ENCODE assay signal across 26 cellular contexts in the genomic region with DNA sequence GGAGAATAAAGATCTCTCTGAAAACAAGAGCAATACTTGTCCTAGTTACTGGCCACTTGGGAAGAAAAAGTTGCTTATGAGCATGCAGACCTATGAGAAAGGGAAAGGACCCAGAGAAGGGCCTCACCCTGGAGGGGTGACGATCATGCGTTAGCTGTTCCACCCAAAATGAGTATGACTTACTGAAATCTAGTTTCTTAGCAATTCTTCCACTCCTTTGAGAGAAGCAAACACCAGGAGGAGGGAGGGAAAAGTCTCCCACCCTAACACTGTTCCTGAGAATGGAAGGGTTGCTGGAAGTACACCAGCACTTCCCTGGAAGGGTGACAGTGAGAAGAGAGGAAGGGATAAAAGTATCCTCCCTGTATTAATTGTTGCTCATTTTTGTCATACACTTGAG.
DNase-seq lines count a peak whose midpoint lies in the region; ATAC-seq and TF ChIP-seq lines count a peak whose summit lies in the region.
"Had no signal": no experiment of that assay in that cellular context is flagged by ENCODE, and none has a peak within 500 bp of the region (broad histone marks: within the 10 kb centered on the region; RNA-seq: fewer than 3 reads in every experiment).

No MANE protein-coding gene starts in this region.

- peaks cover 14% of the 10 kb centered on the region for H3K9me3 Mint-ChIP-seq in WTC11

- H3K36me3 Mint-ChIP-seq in WTC11: no peaks in the 10 kb centered on the region
- H3K36me3 Mint-ChIP-seq: CD14-positive monocyte; CD4-positive, alpha-beta memory T cell; CD4-positive, CD25-positive, alpha-beta regulatory T cell; CD8-positive, alpha-beta memory T cell had no signal

- no peaks in the 10 kb centered on the region for H3K4me1 ChIP-seq in right atrium auricular region
- H3K4me1 ChIP-seq in heart left ventricle: no peaks in the 10 kb centered on the region
- H3K4me1 ChIP-seq in right cardiac atrium (ENCODE audit: control insufficient read depth, insufficient read depth, low read length): no peaks in the 10 kb centered on the region
- H3K4me1 ChIP-seq: A549, BE2C, BLaER1 had no signal

- TF ChIP-seq POLR2A in heart left ventricle (IDR thresholded peaks at IDR 0.05): no peak

- no peak overlapping the region for H3K4me3 Mint-ChIP-seq in WTC11
- H3K4me3 Mint-ChIP-seq: CD14-positive monocyte; CD4-positive, alpha-beta memory T cell; CD4-positive, CD25-positive, alpha-beta regulatory T cell; CD8-positive, alpha-beta memory T cell had no signal

- TF ChIP-seq CTCF in right atrium auricular region (IDR thresholded peaks at IDR 0.05): no peak
- no peak for TF ChIP-seq CTCF in heart left ventricle (IDR thresholded peaks at IDR 0.05)
- no peak for TF ChIP-seq CTCF in WTC11 (IDR thresholded peaks at IDR 0.05)
- no peak for TF ChIP-seq CTCF in coronary artery (IDR thresholded peaks at IDR 0.05)

- 81 to 89% (median 87%) methylated on average over 2 of the region's 2 CpGs for WGBS in heart left ventricle, 4 donors
- 83% methylated on average over 2 of the region's 2 CpGs for WGBS in right cardiac atrium

- no peaks in the 10 kb centered on the region for H3K27me3 Mint-ChIP-seq in WTC11 (ENCODE audit: low read depth)
- H3K27me3 Mint-ChIP-seq: CD4-positive, alpha-beta memory T cell; CD4-positive, CD25-positive, alpha-beta regulatory T cell; CD8-positive, alpha-beta memory T cell had no signal

- ATAC-seq in Right ventricle myocardium inferior: peak; percentile 80
- peak; percentile 26 to 62 (median 58) for ATAC-seq in heart left ventricle
- ATAC-seq in right cardiac atrium: no peak
- no peak for ATAC-seq in WTC11
- peak; percentile 61 for ATAC-seq in left ventricle myocardium superior
- ATAC-seq: A549, GM12878 had no signal

- H3K9me3 ChIP-seq in right atrium auricular region: peaks cover 0 to 3% of the 10 kb centered on the region in 2 donors
- H3K9me3 ChIP-seq in heart left ventricle: no peaks in the 10 kb centered on the region
- no peaks in the 10 kb centered on the region for H3K9me3 ChIP-seq in right cardiac atrium (ENCODE audit: control insufficient read depth, low read length)
- H3K9me3 ChIP-seq: A549, BE2C, BLaER1 had no signal

- in situ Hi-C loops in ACHN (cut with HindIII; ENCODE audit: low pct_ligation_motif_present, low pct_unique_long_range_greater_than_20kb, low sequenced_read_pairs): no loop called here

- H3K36me3 ChIP-seq in right atrium auricular region (no peaks in the 10 kb centered on the region), heart left ventricle (no peaks in the 10 kb centered on the region)
- H3K36me3 ChIP-seq: BE2C, BLaER1 had no signal

- CTCF ChIA-PET in WTC11 (lab: Charles Lee): no interaction called here

- intact Hi-C loops in Right ventricle myocardium inferior (cut with DNase I) (no loop called here), heart left ventricle (cut with DNase I) (no loop called here), right cardiac atrium (cut with DNase I) (no loop called here), left ventricle myocardium superior (cut with micrococcal nuclease) (no loop called here)

- POLR2A ChIA-PET in WTC11 (lab: Charles Lee): no interaction called here

- no peaks in the 10 kb centered on the region for H3K27me3 ChIP-seq in right atrium auricular region
- H3K27me3 ChIP-seq in heart left ventricle: no peaks in the 10 kb centered on the region
- H3K27me3 ChIP-seq in right cardiac atrium (ENCODE audit: control insufficient read depth, insufficient read depth): no peaks in the 10 kb centered on the region
- H3K27me3 ChIP-seq: BE2C, BLaER1 had no signal

- H3K4me1 Mint-ChIP-seq in WTC11: peaks cover 27% of the 10 kb centered on the region
- H3K4me1 Mint-ChIP-seq: CD14-positive monocyte; CD4-positive, alpha-beta memory T cell; CD4-positive, CD25-positive, alpha-beta regulatory T cell; CD8-positive, alpha-beta memory T cell had no signal

- no peak for DNase-seq in Right ventricle myocardium inferior (ENCODE audit: missing footprints)
- DNase-seq in right atrium auricular region (ENCODE audit: low spot score): no peak
- no peak for DNase-seq in heart left ventricle
- DNase-seq in right cardiac atrium: no peak
- DNase-seq in WTC11 (ENCODE audit: low spot score): no peak
- no peak for DNase-seq in left ventricle myocardium superior
- no peak for DNase-seq in coronary artery (ENCODE audit: low spot score)
- DNase-seq in ACHN: no peak
- DNase-seq: BE2C; C1 segment of cervical spinal cord; CD4-positive, alpha-beta memory T cell; CD4-positive, CD25-positive, alpha-beta regulatory T cell; CD8-positive, alpha-beta memory T cell; COR-L47; DMS 273 treated with DMSO at 0.1 percent for 48 hours; DMS153; DMS53; DMS79; DND-41; EL; GDM1 had no signal

- no peak overlapping the region for H3K27ac ChIP-seq in right atrium auricular region
- H3K27ac ChIP-seq in heart left ventricle: peak overlapping the region in 1 of 12 donors; percentile 1
- H3K27ac ChIP-seq in right cardiac atrium (ENCODE audit: low read length): no peak overlapping the region
- H3K27ac ChIP-seq in coronary artery: no peak overlapping the region
- H3K27ac ChIP-seq: 22Rv1, A549, BLaER1 had no signal

- H3K4me3 ChIP-seq in right atrium auricular region (no peak overlapping the region), heart left ventricle (no peak overlapping the region), right cardiac atrium (ENCODE audit: low read length) (no peak overlapping the region), coronary artery (no peak overlapping the region)
- H3K4me3 ChIP-seq: A549, BLaER1, GM12878 had no signal

- H3K27ac Mint-ChIP-seq in WTC11: peak overlapping the region; percentile 3; the same call in 1 of the 2 replicates
- H3K27ac Mint-ChIP-seq: CD14-positive monocyte; CD4-positive, alpha-beta memory T cell; CD8-positive, alpha-beta memory T cell had no signal

TF ChIP-seq in WTC11, 78 proteins besides CTCF, POLR2A, EP300 and RAD21:
- TF ChIP-seq, protein P1, sequence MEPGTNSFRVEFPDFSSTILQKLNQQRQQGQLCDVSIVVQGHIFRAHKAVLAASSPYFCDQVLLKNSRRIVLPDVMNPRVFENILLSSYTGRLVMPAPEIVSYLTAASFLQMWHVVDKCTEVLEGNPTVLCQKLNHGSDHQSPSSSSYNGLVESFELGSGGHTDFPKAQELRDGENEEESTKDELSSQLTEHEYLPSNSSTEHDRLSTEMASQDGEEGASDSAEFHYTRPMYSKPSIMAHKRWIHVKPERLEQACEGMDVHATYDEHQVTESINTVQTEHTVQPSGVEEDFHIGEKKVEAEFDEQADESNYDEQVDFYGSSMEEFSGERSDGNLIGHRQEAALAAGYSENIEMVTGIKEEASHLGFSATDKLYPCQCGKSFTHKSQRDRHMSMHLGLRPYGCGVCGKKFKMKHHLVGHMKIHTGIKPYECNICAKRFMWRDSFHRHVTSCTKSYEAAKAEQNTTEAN (CRISPR knock-in tag; IDR thresholded peaks at IDR 0.05): no peak

Comparison
In these comparisons a context has a peak if more than half of its experiments do, and no peak if none do; other contexts are left out.
1. ATAC-seq: peak in Right ventricle myocardium inferior (single experiment), heart left ventricle (4 of 4) and left ventricle myocardium superior (single experiment); none in right cardiac atrium (0 of 2) and WTC11 (single experiment).